26 cellular contexts compared by ENCODE assay signal in genomic region chr13:32214073-32214472, GRCh38.
"Had no signal": no experiment of that assay in that cellular context is flagged by ENCODE, and none has a peak within 500 bp of the region (broad histone marks: within the 10 kb centered on the region; RNA-seq: fewer than 3 reads in every experiment).

No MANE protein-coding gene starts in this region.

- ATAC-seq: activated naive CD4-positive, alpha-beta T cell treated with anti-CD3 and anti-CD28 coated beads, Interleukin-2, amount 50 U/mL, for 72 hours; activated naive CD8-positive, alpha-beta T cell treated with anti-CD3 and anti-CD28 coated beads, Interleukin-2, amount 50 U/mL, for 24 hours; activated T-cell treated with anti-CD3 and anti-CD28 coated beads, Interleukin-2, amount 50 U/mL, for 4 hours had no signal

- DNase-seq: activated B cell treated with CpG ODN at 0.5 μM for 24 hours; activated CD4-positive, alpha-beta T cell treated with anti-CD3 and anti-CD28 coated beads for 1 hour; activated CD4-positive, alpha-beta T cell treated with anti-CD3 and anti-CD28 coated beads, Interleukin-2, amount 10 ng/mL, durations not matched to agents 24 days and 14 days; activated CD4-positive, alpha-beta T cell treated with anti-CD3 and anti-CD28 coated beads, Interleukin-2, amount 50 U/mL, for 48 hours; activated CD8-positive, alpha-beta memory T cell treated with anti-CD3 and anti-CD28 coated beads for 24 hours; activated effector memory CD4-positive, alpha-beta T cell treated with anti-CD3 and anti-CD28 coated beads, Interleukin-2, amount 50 U/mL, for 16 hours; activated naive CD4-positive, alpha-beta T cell treated with Interleukin-2 at 50 U/mL for 16 hours; activated naive CD8-positive, alpha-beta T cell treated with anti-CD3 and anti-CD28 coated beads, Interleukin-2, amount 50 U/mL, for 24 hours; activated T-cell treated with anti-CD3 and anti-CD28 coated beads, Interleukin-2, amount 50 U/mL, for 4 hours; amygdala; brain microvascular endothelial cell; Karpas-422; MM.1S; NCI-H1105; NCI-H1436; NCI-H187; NCI-H2081; NCI-H446 treated with DMSO at 0.1 percent for 48 hours; NCI-H524 treated with DMSO at 0.1 percent for 48 hours; NCI-H748 treated with DMSO at 0.1 percent for 48 hours; SJCRH30; SK-N-SH; T-helper 9 cell had no signal

- H3K27me3 ChIP-seq: brain microvascular endothelial cell, cardiac muscle cell, SJCRH30 had no signal

- H3K9me3 ChIP-seq: SJCRH30, SK-N-SH had no signal

- H3K4me1 Mint-ChIP-seq: activated B cell treated with CpG ODN at 0.5 μM for 24 hours; activated CD4-positive, alpha-beta T cell treated with anti-CD3 and anti-CD28 coated beads, Interleukin-2, amount 10 ng/mL, durations not matched to agents 24 days and 14 days; activated naive CD8-positive, alpha-beta T cell treated with anti-CD3 and anti-CD28 coated beads, Interleukin-2, amount 50 U/mL, for 24 hours had no signal

- H3K9me3 Mint-ChIP-seq: activated B cell treated with CpG ODN at 0.5 μM for 24 hours; activated CD4-positive, alpha-beta T cell treated with anti-CD3 and anti-CD28 coated beads, Interleukin-2, amount 10 ng/mL, durations not matched to agents 24 days and 14 days; activated naive CD4-positive, alpha-beta T cell treated with anti-CD3 and anti-CD28 coated beads, Interleukin-2, amount 50 U/mL, for 72 hours; activated naive CD8-positive, alpha-beta T cell treated with anti-CD3 and anti-CD28 coated beads, Interleukin-2, amount 50 U/mL, for 24 hours; activated T-cell treated with anti-CD3 and anti-CD28 coated beads, Interleukin-2, amount 50 U/mL, for 4 hours; T-helper 1 cell treated with Interleukin-12 subunit alpha and Interleukin-12 subunit beta and Interleukin-4 antibody, amounts not matched to agents 30 μg/mL and 1 μg/mL, for 36 hours had no signal

- H3K27me3 Mint-ChIP-seq: activated B cell treated with CpG ODN at 0.5 μM for 24 hours; activated CD4-positive, alpha-beta T cell treated with anti-CD3 and anti-CD28 coated beads, Interleukin-2, amount 10 ng/mL, durations not matched to agents 24 days and 14 days; activated naive CD8-positive, alpha-beta T cell treated with anti-CD3 and anti-CD28 coated beads, Interleukin-2, amount 50 U/mL, for 24 hours had no signal

- H3K4me2 ChIP-seq: SK-N-SH had no signal

- H3K4me3 Mint-ChIP-seq: activated B cell treated with CpG ODN at 0.5 μM for 24 hours; activated CD4-positive, alpha-beta T cell treated with anti-CD3 and anti-CD28 coated beads, Interleukin-2, amount 10 ng/mL, durations not matched to agents 24 days and 14 days; activated naive CD8-positive, alpha-beta T cell treated with anti-CD3 and anti-CD28 coated beads, Interleukin-2, amount 50 U/mL, for 24 hours; activated T-cell treated with anti-CD3 and anti-CD28 coated beads, Interleukin-2, amount 50 U/mL, for 4 hours; T-helper 1 cell treated with Interleukin-12 subunit alpha and Interleukin-12 subunit beta and Interleukin-4 antibody, amounts not matched to agents 30 μg/mL and 1 μg/mL, for 36 hours had no signal

- H3K9ac ChIP-seq: SK-N-SH had no signal

- H3K27ac ChIP-seq: brain microvascular endothelial cell, cardiac muscle cell, SJCRH30 had no signal

- H3K4me3 ChIP-seq: cardiac muscle cell, SJCRH30 had no signal

- H3K27ac Mint-ChIP-seq: activated B cell treated with CpG ODN at 0.5 μM for 24 hours; activated CD4-positive, alpha-beta T cell treated with anti-CD3 and anti-CD28 coated beads, Interleukin-2, amount 10 ng/mL, durations not matched to agents 24 days and 14 days; activated naive CD4-positive, alpha-beta T cell treated with anti-CD3 and anti-CD28 coated beads, Interleukin-2, amount 50 U/mL, for 72 hours; activated naive CD8-positive, alpha-beta T cell treated with anti-CD3 and anti-CD28 coated beads, Interleukin-2, amount 50 U/mL, for 24 hours; T-helper 1 cell treated with Interleukin-12 subunit alpha and Interleukin-12 subunit beta and Interleukin-4 antibody, amounts not matched to agents 30 μg/mL and 1 μg/mL, for 36 hours had no signal

- H3K36me3 ChIP-seq: brain microvascular endothelial cell, cardiac muscle cell, SJCRH30 had no signal

- H3K36me3 Mint-ChIP-seq: activated naive CD4-positive, alpha-beta T cell treated with anti-CD3 and anti-CD28 coated beads, Interleukin-2, amount 50 U/mL, for 72 hours had no signal
